12 cellular contexts compared by ENCODE assay signal in the genomic region with DNA sequence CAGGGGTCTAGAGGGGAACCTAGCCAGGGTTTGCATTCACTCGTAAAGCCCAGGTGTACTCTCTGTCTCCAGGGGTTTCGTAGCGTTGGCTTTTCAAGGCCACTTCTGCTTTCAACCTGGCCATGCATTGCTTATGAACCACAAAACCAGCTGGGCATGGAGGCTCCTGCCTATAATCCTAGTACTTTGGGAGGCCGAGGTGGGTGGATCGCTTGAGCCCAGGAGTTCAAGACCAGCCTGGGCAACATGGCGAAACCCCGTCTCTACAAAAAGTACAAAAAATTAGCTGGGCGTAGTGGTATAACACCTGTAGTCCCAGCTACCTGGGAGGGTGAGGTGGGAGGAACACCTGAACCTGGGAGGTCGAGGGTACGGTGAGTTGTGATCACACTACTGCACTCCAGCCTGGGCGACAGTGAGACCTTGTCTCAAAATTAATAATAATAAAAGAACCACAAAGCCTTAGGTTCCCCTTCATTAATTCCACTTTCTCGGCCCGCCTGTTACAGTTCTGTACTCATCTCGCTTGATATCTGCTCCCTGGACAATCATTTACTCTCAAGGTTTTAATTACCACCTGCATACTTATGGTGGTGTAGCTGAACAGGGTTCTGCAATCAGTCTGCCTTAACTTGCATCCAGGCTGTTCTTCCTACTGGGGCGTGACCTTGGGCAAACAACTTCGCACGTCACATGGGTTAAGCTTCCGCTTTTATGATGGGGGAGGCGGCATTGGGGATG. TPM values are rescaled to one million over a fixed set of nuclear protein-coding genes. Genes with fewer than 3 reads are reported as not detected.
DNase-seq lines count a peak whose midpoint lies in the region; ATAC-seq and TF ChIP-seq lines count a peak whose summit lies in the region.
"Had no signal": no experiment of that assay in that cellular context is flagged by ENCODE, and none has a peak within 500 bp of the region (broad histone marks: within the 10 kb centered on the region; RNA-seq: fewer than 3 reads in every experiment).

No MANE protein-coding gene starts in this region.

- H3K79me2 ChIP-seq in GM23338 (replicated peaks; ENCODE audit: insufficient read depth): no peaks in the 10 kb centered on the region
- peaks cover 15% of the 10 kb centered on the region for H3K79me2 ChIP-seq in osteoblast (ENCODE audit: insufficient read depth, low read length)

- POLR2A ChIA-PET in naive thymus-derived CD4-positive, alpha-beta T cell (lab: Charles Lee): interaction anchor here (1.1 kb wide), 1 partner anchor 46 kb away, joined by 3 read pairs; no protein-coding TSS in a partner anchor

- H3K27ac Mint-ChIP-seq in GM23338: peak overlapping the region; percentile 23; the same call in 1 of the 2 replicates
- H3K27ac Mint-ChIP-seq in naive thymus-derived CD4-positive, alpha-beta T cell: peak overlapping the region; percentile 39 to 94 (median 88)
- H3K27ac Mint-ChIP-seq: WTC11 had no signal

- H3K4me3 ChIP-seq in GM23338 (no peak overlapping the region), osteoblast (ENCODE audit: insufficient read depth, low read length) (no peak overlapping the region)
- H3K4me3 ChIP-seq in naive thymus-derived CD4-positive, alpha-beta T cell (ENCODE audit: low read length): no peak overlapping the region

- peaks cover 9% of the 10 kb centered on the region; the same call in 1 of the 2 replicates for H3K36me3 ChIP-seq in GM23338 (ENCODE audit: insufficient read depth)
- no peaks in the 10 kb centered on the region for H3K36me3 ChIP-seq in naive thymus-derived CD4-positive, alpha-beta T cell (ENCODE audit: control insufficient read depth in 2 of 3, insufficient read depth in 3 of 3, low read length in 3 of 3)
- H3K36me3 ChIP-seq in osteoblast (ENCODE audit: insufficient read depth, low read length): peaks cover 24% of the 10 kb centered on the region

- CTCF ChIA-PET in naive thymus-derived CD4-positive, alpha-beta T cell (lab: Charles Lee): no interaction called here

- H3K4me1 Mint-ChIP-seq in GM23338: peaks cover 10% of the 10 kb centered on the region; the same call in 2 of the 3 replicates
- H3K4me1 Mint-ChIP-seq in naive thymus-derived CD4-positive, alpha-beta T cell: peaks cover 0 to 30% (median 24%) of the 10 kb centered on the region in 7 donors

- H3K27me3 Mint-ChIP-seq in GM23338 (ENCODE audit: insufficient read depth, low read depth, poor library complexity): no peaks in the 10 kb centered on the region
- H3K27me3 Mint-ChIP-seq in naive thymus-derived CD4-positive, alpha-beta T cell: no peaks in the 10 kb centered on the region

- no peaks in the 10 kb centered on the region for H3K9me3 ChIP-seq in naive thymus-derived CD4-positive, alpha-beta T cell (ENCODE audit: control insufficient read depth in 2 of 3, low read length in 3 of 3)
- no peaks in the 10 kb centered on the region for H3K9me3 ChIP-seq in osteoblast (ENCODE audit: low read depth, low read length)
- H3K9me3 ChIP-seq: heart right ventricle had no signal

- no peak for DNase-seq in GM23338 (ENCODE audit: low spot score)
- peak; percentile 91 for DNase-seq in NAMALWA (ENCODE audit: low spot score)
- no peak for DNase-seq in naive thymus-derived CD4-positive, alpha-beta T cell
- DNase-seq in A172 (ENCODE audit: low spot score): no peak
- no peak for DNase-seq in osteoblast (ENCODE audit: insufficient read length, low spot score, missing footprints)
- DNase-seq in COLO829 (ENCODE audit: low spot score): no peak
- DNase-seq in HPDE6-E6E7 (ENCODE audit: extremely low spot score): no peak
- DNase-seq: heart right ventricle, NCI-H1092 treated with DMSO at 0.1 percent for 48 hours had no signal

- H3K4me3 Mint-ChIP-seq in GM23338: no peak overlapping the region
- H3K4me3 Mint-ChIP-seq in naive thymus-derived CD4-positive, alpha-beta T cell: peak overlapping the region in 3 of 10 donors; percentile 70 to 85 (median 76)
- H3K4me3 Mint-ChIP-seq: WTC11 had no signal

- H3F3A ChIP-seq in GM23338 (replicated peaks; ENCODE audit: low read depth): no peaks in the 10 kb centered on the region

- H2AFZ ChIP-seq in GM23338 (no peak overlapping the region), osteoblast (ENCODE audit: low read length) (no peak overlapping the region)

- H3K9me2 ChIP-seq in GM23338 (ENCODE audit: insufficient read depth): no peaks in the 10 kb centered on the region

- H3K4me1 ChIP-seq in GM23338 (ENCODE audit: insufficient read depth) (peaks cover 6% of the 10 kb centered on the region; the same call in 1 of the 2 replicates), osteoblast (ENCODE audit: insufficient read depth, low read length) (peaks cover 31% of the 10 kb centered on the region)
- peaks cover 0 to 7% of the 10 kb centered on the region in 2 donors for H3K4me1 ChIP-seq in naive thymus-derived CD4-positive, alpha-beta T cell (ENCODE audit: control insufficient read depth in 2 of 2, insufficient read depth in 2 of 2, low read length in 2 of 2)

- peaks cover 15% of the 10 kb centered on the region; the same call in 2 of the 3 replicates for H3K36me3 Mint-ChIP-seq in GM23338 (ENCODE audit: low read depth)
- H3K36me3 Mint-ChIP-seq in naive thymus-derived CD4-positive, alpha-beta T cell: peaks cover 0 to 14% (median 0%) of the 10 kb centered on the region in 5 donors

- no peaks in the 10 kb centered on the region for H3K9me3 Mint-ChIP-seq in GM23338
- H3K9me3 Mint-ChIP-seq in naive thymus-derived CD4-positive, alpha-beta T cell: no peaks in the 10 kb centered on the region
- H3K9me3 Mint-ChIP-seq: WTC11 had no signal

- H3K27ac ChIP-seq in GM23338 (ENCODE audit: low read depth) (no peak overlapping the region), osteoblast (ENCODE audit: low read depth, low read length) (no peak overlapping the region)
- no peak overlapping the region for H3K27ac ChIP-seq in naive thymus-derived CD4-positive, alpha-beta T cell (ENCODE audit: low read depth, low read length)

- ATAC-seq in GM18858 (IDR thresholded peaks at IDR 0.05; ENCODE audit: unreplicated experiment): peak; percentile 50
- ATAC-seq in GM23338: no peak
- peak; percentile 47 for ATAC-seq in naive thymus-derived CD4-positive, alpha-beta T cell
- ATAC-seq: sciatic nerve, WTC11 had no signal

- no peaks in the 10 kb centered on the region; the same call in none of the 2 replicates for H4K20me1 ChIP-seq in GM23338 (replicated peaks; ENCODE audit: insufficient read depth)
- H4K20me1 ChIP-seq in osteoblast (ENCODE audit: insufficient read depth, low read length): no peaks in the 10 kb centered on the region

- H3K27me3 ChIP-seq in GM23338 (ENCODE audit: insufficient read depth) (no peaks in the 10 kb centered on the region), osteoblast (ENCODE audit: insufficient read depth, low read length) (no peaks in the 10 kb centered on the region)
- H3K27me3 ChIP-seq in naive thymus-derived CD4-positive, alpha-beta T cell (ENCODE audit: control insufficient read depth in 2 of 2, insufficient read depth in 2 of 2, low read length in 2 of 2): no peaks in the 10 kb centered on the region
- H3K27me3 ChIP-seq: heart right ventricle had no signal

- intact Hi-C loops in naive thymus-derived CD4-positive, alpha-beta T cell (cut with micrococcal nuclease): no loop called here

- TF ChIP-seq CTCF in GM23338 (conservative IDR thresholded peaks at IDR 0.05; ENCODE audit: low read depth in 2 of 2) (no peak), osteoblast (IDR thresholded peaks at IDR 0.05; ENCODE audit: extremely low read depth, low read depth, low read length) (no peak)

- H3K4me2 ChIP-seq in GM23338: no peak overlapping the region
- no peak overlapping the region for H3K4me2 ChIP-seq in osteoblast (ENCODE audit: insufficient read depth, low read length)

TF ChIP-seq in GM23338, 12 proteins besides CTCF, POLR2A, EP300 and RAD21 (continues in another document):
- TF ChIP-seq ZNF114 (CRISPR knock-in tag; IDR thresholded peaks at IDR 0.05): no peak

RNA-seq across cellular contexts. Expression of a gene that starts 6.1 kb away (rescaled TPM):
- 0.50 and 0.94 TPM in 2 replicates for total RNA-seq in GM23338 (2014; rRNA removed; shearing (Covaris generic))
- 1.5 and 1.6 TPM in 2 replicates for polyA plus RNA-seq in GM23338 (2016; fragmentation: Nextera tagmentation; extraction: Ambion mirVana)
- under 1 TPM; 0.19 to 0.76 (median 0.32) TPM for total RNA-seq in naive thymus-derived CD4-positive, alpha-beta T cell
- under 1 TPM; 0.24 to 0.93 TPM for polyA plus RNA-seq in naive thymus-derived CD4-positive, alpha-beta T cell
- 31.0 and 35.0 TPM in 2 replicates for total RNA-seq in A172 (2014; rRNA removed; shearing (Covaris generic))
- 76.0 and 90.2 TPM in 2 replicates for total RNA-seq in osteoblast

RNA-seq across cellular contexts. Expression of a gene that starts 22.7 kb away (rescaled TPM):
- total RNA-seq in GM23338 (2014; rRNA removed; shearing (Covaris generic)): 41.0 and 52.6 TPM in 2 replicates
- polyA plus RNA-seq in GM23338 (2016; fragmentation: Nextera tagmentation; extraction: Ambion mirVana): 246 and 263 TPM in 2 replicates
- 100 to 1,000 TPM in 1 of 5 experiments, 10 to 100 TPM in 4; 63.3 to 146 (median 69.4) TPM for total RNA-seq in naive thymus-derived CD4-positive, alpha-beta T cell
- polyA plus RNA-seq in naive thymus-derived CD4-positive, alpha-beta T cell: 100 to 1,000 TPM; 226 to 238 TPM
- total RNA-seq in A172 (2014; rRNA removed; shearing (Covaris generic)): 158 and 166 TPM in 2 replicates
- 38.4 and 41.3 TPM in 2 replicates for total RNA-seq in osteoblast

RNA-seq across cellular contexts. Expression of a gene that starts 45.6 kb away (rescaled TPM):
- total RNA-seq in GM23338 (2014; rRNA removed; shearing (Covaris generic)): 68.3 and 84.0 TPM in 2 replicates
- polyA plus RNA-seq in GM23338 (2016; fragmentation: Nextera tagmentation; extraction: Ambion mirVana): 20.6 and 20.8 TPM in 2 replicates
- 10 to 100 TPM; 36.4 to 58.6 (median 46.3) TPM for total RNA-seq in naive thymus-derived CD4-positive, alpha-beta T cell
- 10 to 100 TPM in 1 of 2 donors, 1 to 10 TPM in 1; 7.1 to 15.5 TPM for polyA plus RNA-seq in naive thymus-derived CD4-positive, alpha-beta T cell
- total RNA-seq in A172 (2014; rRNA removed; shearing (Covaris generic)): 25.9 and 27.6 TPM in 2 replicates
- 30.6 and 38.0 TPM in 2 replicates for total RNA-seq in osteoblast

Comparison
In these comparisons a context has a peak if more than half of its experiments do, and no peak if none do; other contexts are left out.
1. RNA of a gene that starts 6.1 kb away (total RNA-seq): 76.0 to 90.2 TPM in osteoblast and 31.0 to 35.0 TPM in A172; 0.50 to 0.94 TPM in GM23338 and 0.19 to 0.76 TPM in naive thymus-derived CD4-positive, alpha-beta T cell; every median in the first group is over 10 times any median in the second.